In genomic region chr5:104045987-104046386, GRCh38 we compare ENCODE assay signal across 2 cellular contexts.
TF ChIP-seq lines count a peak whose summit lies in the region.

No MANE protein-coding gene starts in this region.

TF ChIP-seq in HCT116, 20 proteins besides CTCF, POLR2A, EP300 and RAD21 (continued from another document):
- TF ChIP-seq JUND (IDR thresholded peaks at IDR 0.05) (no peak), ZBTB33 (IDR thresholded peaks at IDR 0.05; ENCODE audit: extremely low read depth, insufficient replicate concordance, low read length) (no peak), ELF1 (IDR thresholded peaks at IDR 0.05; ENCODE audit: borderline replicate concordance, low read depth) (no peak), CBX3 (IDR thresholded peaks at IDR 0.05; ENCODE audit: low read depth) (no peak), SIN3A (IDR thresholded peaks at IDR 0.05; ENCODE audit: low read depth) (no peak), FOSL1 (IDR thresholded peaks at IDR 0.05; ENCODE audit: low read depth) (no peak), CEBPB (IDR thresholded peaks at IDR 0.05; ENCODE audit: low read depth) (no peak), ZFX (IDR thresholded peaks at IDR 0.05) (no peak), REST (IDR thresholded peaks at IDR 0.05; ENCODE audit: low read depth) (no peak), EGR1 (IDR thresholded peaks at IDR 0.05; ENCODE audit: low read depth) (no peak), SRF (IDR thresholded peaks at IDR 0.05; ENCODE audit: low read depth) (no peak), TCF7L2 (IDR thresholded peaks at IDR 0.05; ENCODE audit: borderline replicate concordance, extremely low read depth, insufficient read depth, insufficient read length) (no peak), MAX (IDR thresholded peaks at IDR 0.05) (no peak)

TF ChIP-seq in H1, 55 proteins besides CTCF, POLR2A, EP300 and RAD21:
- no peak for TF ChIP-seq USF2 (IDR thresholded peaks at IDR 0.05; ENCODE audit: low read length)
- TF ChIP-seq TAF7 (optimal IDR thresholded peaks at IDR 0.05; ENCODE audit: borderline replicate concordance, low read depth, low read length) = no peak
- no peak for TF ChIP-seq MAFK (IDR thresholded peaks at IDR 0.05; ENCODE audit: low read depth, low read length)
- TF ChIP-seq SP4 (IDR thresholded peaks at IDR 0.05; ENCODE audit: low read length) = no peak
- no peak for TF ChIP-seq CBX8 (IDR thresholded peaks at IDR 0.05; ENCODE audit: borderline replicate concordance, low read depth, low read length)
